ENCODE assay signal across 15 cellular contexts in the genomic region with DNA sequence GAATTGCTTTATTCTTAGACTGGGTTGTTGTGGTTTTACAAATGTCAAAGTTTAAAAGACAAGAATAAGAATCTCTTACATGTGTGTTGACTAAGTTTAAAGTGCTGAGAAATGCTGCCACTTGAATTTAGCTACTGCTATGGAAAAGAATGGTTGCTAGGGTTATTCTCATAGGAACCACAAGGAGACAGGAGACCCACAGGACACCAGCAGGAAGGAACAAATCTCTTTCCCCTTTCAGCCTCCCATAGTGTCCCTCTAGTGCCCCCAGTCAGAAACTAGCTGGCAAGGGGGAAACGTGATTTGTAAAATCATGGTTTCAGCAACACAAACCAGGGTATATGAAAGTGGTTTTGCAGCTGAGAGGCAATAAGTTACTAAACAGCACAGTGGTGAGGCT.
DNase-seq lines count a peak whose midpoint lies in the region; ATAC-seq and TF ChIP-seq lines count a peak whose summit lies in the region.
"Had no signal": no experiment of that assay in that cellular context is flagged by ENCODE, and none has a peak within 500 bp of the region (broad histone marks: within the 10 kb centered on the region; RNA-seq: fewer than 3 reads in every experiment).

No MANE protein-coding gene starts in this region.

- 52 to 59% (median 57%) methylated on average over 1 of the region's 1 CpG for WGBS in ovary, 3 donors

- H3K27me3 ChIP-seq in GM23338 (ENCODE audit: insufficient read depth) (no peaks in the 10 kb centered on the region), fibroblast of lung (ENCODE audit: control insufficient read depth, insufficient read depth, low read length) (no peaks in the 10 kb centered on the region), neural progenitor cell (no peaks in the 10 kb centered on the region), ovary (no peaks in the 10 kb centered on the region)
- H3K27me3 ChIP-seq: tibial artery had no signal

- H3K9me3 ChIP-seq in fibroblast of lung (ENCODE audit: control insufficient read depth, insufficient read depth, low read depth, low read length), result no peaks in the 10 kb centered on the region
- H3K9me3 ChIP-seq in neural progenitor cell (ENCODE audit: low read depth), result no peaks in the 10 kb centered on the region
- no peaks in the 10 kb centered on the region for H3K9me3 ChIP-seq in ovary
- H3K9me3 ChIP-seq: tibial artery had no signal

- H3K4me2 ChIP-seq in GM23338 (no peak overlapping the region), fibroblast of lung (ENCODE audit: extremely low read depth, insufficient read depth, low read length) (no peak overlapping the region), neural progenitor cell (no peak overlapping the region)

- H3K9me2 ChIP-seq in GM23338 (ENCODE audit: insufficient read depth), result no peaks in the 10 kb centered on the region

- H2AFZ ChIP-seq in GM23338 (no peak overlapping the region), fibroblast of lung (ENCODE audit: low read length) (no peak overlapping the region), neural progenitor cell (replicated peaks) (no peak overlapping the region)

- H3K4me1 ChIP-seq in GM23338 (ENCODE audit: insufficient read depth) (no peaks in the 10 kb centered on the region), fibroblast of lung (ENCODE audit: control insufficient read depth, extremely low read depth, insufficient read depth, low read length) (peaks cover 9% of the 10 kb centered on the region), neural progenitor cell (no peaks in the 10 kb centered on the region), ovary (ENCODE audit: insufficient read depth) (no peaks in the 10 kb centered on the region)

- H3K4me3 Mint-ChIP-seq in GM23338 (no peak overlapping the region), neural progenitor cell (no peak overlapping the region)
- H3K4me3 Mint-ChIP-seq: CD4-positive, alpha-beta memory T cell had no signal

- no peaks in the 10 kb centered on the region for H3K79me2 ChIP-seq in GM23338 (replicated peaks; ENCODE audit: insufficient read depth)
- H3K79me2 ChIP-seq in fibroblast of lung (ENCODE audit: control insufficient read depth, insufficient read depth, low read length), result no peaks in the 10 kb centered on the region
- no peaks in the 10 kb centered on the region for H3K79me2 ChIP-seq in neural progenitor cell (ENCODE audit: low read depth)

- H3F3A ChIP-seq in GM23338 (replicated peaks; ENCODE audit: low read depth), result no peaks in the 10 kb centered on the region
- H3F3A ChIP-seq in neural progenitor cell (ENCODE audit: low read depth), result no peaks in the 10 kb centered on the region

- H3K4me1 Mint-ChIP-seq in GM23338 (peaks cover 5% of the 10 kb centered on the region; the same call in 2 of the 3 replicates), neural progenitor cell (peaks cover 8% of the 10 kb centered on the region)

- peak; percentile 46 to 51 for TF ChIP-seq CTCF in GM23338 (conservative IDR thresholded peaks at IDR 0.05; ENCODE audit: low read depth in 2 of 2)
- TF ChIP-seq CTCF in fibroblast of lung (conservative IDR thresholded peaks at IDR 0.05 in 1 of 2, IDR thresholded peaks at IDR 0.05 in 1 of 2; ENCODE audit: low read depth in 1 of 2, low read length in 2 of 2), result peak; percentile 17 to 18
- peak; percentile 36 for TF ChIP-seq CTCF in neural progenitor cell (IDR thresholded peaks at IDR 0.05)
- TF ChIP-seq CTCF in GM13977 (IDR thresholded peaks at IDR 0.05; ENCODE audit: extremely low read depth, insufficient read depth, missing control alignments), result no peak
- no peak for TF ChIP-seq CTCF in ovary (IDR thresholded peaks at IDR 0.05)

- H3K27me3 Mint-ChIP-seq in GM23338 (ENCODE audit: insufficient read depth, low read depth, poor library complexity) (peaks cover 4% of the 10 kb centered on the region), neural progenitor cell (ENCODE audit: insufficient read depth, low read depth) (peaks cover 2% of the 10 kb centered on the region)
- H3K27me3 Mint-ChIP-seq: CD4-positive, alpha-beta memory T cell had no signal

- H3K27ac ChIP-seq in GM23338 (ENCODE audit: low read depth) (no peak overlapping the region), fibroblast of lung (ENCODE audit: insufficient read depth, low read length) (no peak overlapping the region), neural progenitor cell (no peak overlapping the region), ovary (no peak overlapping the region)
- H3K27ac ChIP-seq: tibial artery had no signal

- no peaks in the 10 kb centered on the region for H3K36me3 Mint-ChIP-seq in GM23338 (ENCODE audit: low read depth)
- no peaks in the 10 kb centered on the region for H3K36me3 Mint-ChIP-seq in neural progenitor cell

- no peak overlapping the region for H3K4me3 ChIP-seq in GM23338
- H3K4me3 ChIP-seq in fibroblast of lung (replicated peaks in 1 of 4; ENCODE audit: control extremely low read depth in 1 of 4, insufficient read depth in 1 of 4, low read depth in 3 of 4, low read length in 4 of 4), result no peak overlapping the region
- H3K4me3 ChIP-seq in neural progenitor cell, result no peak overlapping the region
- H3K4me3 ChIP-seq in ovary, result no peak overlapping the region
- H3K4me3 ChIP-seq: tibial artery had no signal

- H4K20me1 ChIP-seq in GM23338 (replicated peaks; ENCODE audit: insufficient read depth) (no peaks in the 10 kb centered on the region), fibroblast of lung (ENCODE audit: control insufficient read depth, extremely low read depth, insufficient read depth, low read length) (no peaks in the 10 kb centered on the region), neural progenitor cell (ENCODE audit: low read depth) (no peaks in the 10 kb centered on the region)

- H3K36me3 ChIP-seq in GM23338 (ENCODE audit: insufficient read depth), result no peaks in the 10 kb centered on the region
- H3K36me3 ChIP-seq in fibroblast of lung (ENCODE audit: control insufficient read depth, insufficient read depth, low read length), result no peaks in the 10 kb centered on the region
- H3K36me3 ChIP-seq in neural progenitor cell, result no peaks in the 10 kb centered on the region
- no peaks in the 10 kb centered on the region for H3K36me3 ChIP-seq in ovary
- H3K36me3 ChIP-seq: tibial artery had no signal

- no peak overlapping the region for H3K9ac ChIP-seq in fibroblast of lung (ENCODE audit: insufficient read depth, low read length)
- no peak overlapping the region for H3K9ac ChIP-seq in neural progenitor cell

- H3K9me3 Mint-ChIP-seq in GM23338 (no peaks in the 10 kb centered on the region), neural progenitor cell (no peaks in the 10 kb centered on the region)
- H3K9me3 Mint-ChIP-seq: CD4-positive, alpha-beta memory T cell had no signal

- no peak for TF ChIP-seq POLR2A in ovary (IDR thresholded peaks at IDR 0.05)

- ATAC-seq in GM23338 (peak; percentile 84), HG03108 (IDR thresholded peaks at IDR 0.05; ENCODE audit: unreplicated experiment) (no peak)

- H3K27ac Mint-ChIP-seq in GM23338, result no peak overlapping the region
- H3K27ac Mint-ChIP-seq in neural progenitor cell, result peak overlapping the region; percentile 72

- in situ Hi-C loops in SK-MEL-5 (cut with HindIII; ENCODE audit: low pct_unique_long_range_greater_than_20kb, low sequenced_read_pairs) (no loop called here), GM13977 (cut with MboI; ENCODE audit: low pct_unique_long_range_greater_than_20kb, low sequenced_read_pairs, unreplicated experiment) (no loop called here)

- intact Hi-C loops in ovary (cut with DNase I), result no loop called here

- TF ChIP-seq EP300 in ovary (IDR thresholded peaks at IDR 0.05), result no peak

- DNase-seq in GM23338 (ENCODE audit: low spot score) (peak; percentile 56), SK-MEL-5 (ENCODE audit: low read depth, low spot score) (peak; percentile 70), fibroblast of lung (ENCODE audit: low read depth in 2 of 2) (peak in 1 of 2 donors; percentile 23), neural progenitor cell (ENCODE audit: low spot score) (peak; percentile 31), GM13977 (ENCODE audit: low spot score) (no peak), NCI-H187 treated with DMSO at 0.1 percent for 48 hours (lab: John Stamatoyannopoulos, UW) (no peak), ovary (no peak)
- DNase-seq: activated CD4-positive, alpha-beta T cell treated with anti-CD3 and anti-CD28 coated beads for 1 hour; activated CD8-positive, alpha-beta memory T cell treated with anti-CD3 and anti-CD28 coated beads, Interleukin-2, amount 50 U/mL, for 48 hours; CD4-positive, alpha-beta memory T cell; effector CD4-positive, alpha-beta T cell; NCI-H1105; stimulated activated CD4-positive, alpha-beta T cell treated with anti-CD3 and anti-CD28 coated beads, Interleukin-4, amount 100 ng/mL, for 24 hours; tibial artery had no signal

TF ChIP-seq in GM23338, 12 proteins besides CTCF, POLR2A, EP300 and RAD21 (continues in another document):
- TF ChIP-seq ZNF331 (CRISPR knock-in tag; IDR thresholded peaks at IDR 0.05; ENCODE audit: low read depth) (no peak), CREB1 (CRISPR knock-in tag; IDR thresholded peaks at IDR 0.05; ENCODE audit: low read depth) (no peak), POLR2AphosphoS5 (IDR thresholded peaks at IDR 0.05; ENCODE audit: low read depth) (no peak), NANOG (IDR thresholded peaks at IDR 0.05; ENCODE audit: borderline replicate concordance) (no peak), STAT1 (IDR thresholded peaks at IDR 0.05; ENCODE audit: unreplicated experiment) (no peak), EZH2 (IDR thresholded peaks at IDR 0.05; ENCODE audit: low read depth, unreplicated experiment) (no peak)
- TF ChIP-seq, protein P1, sequence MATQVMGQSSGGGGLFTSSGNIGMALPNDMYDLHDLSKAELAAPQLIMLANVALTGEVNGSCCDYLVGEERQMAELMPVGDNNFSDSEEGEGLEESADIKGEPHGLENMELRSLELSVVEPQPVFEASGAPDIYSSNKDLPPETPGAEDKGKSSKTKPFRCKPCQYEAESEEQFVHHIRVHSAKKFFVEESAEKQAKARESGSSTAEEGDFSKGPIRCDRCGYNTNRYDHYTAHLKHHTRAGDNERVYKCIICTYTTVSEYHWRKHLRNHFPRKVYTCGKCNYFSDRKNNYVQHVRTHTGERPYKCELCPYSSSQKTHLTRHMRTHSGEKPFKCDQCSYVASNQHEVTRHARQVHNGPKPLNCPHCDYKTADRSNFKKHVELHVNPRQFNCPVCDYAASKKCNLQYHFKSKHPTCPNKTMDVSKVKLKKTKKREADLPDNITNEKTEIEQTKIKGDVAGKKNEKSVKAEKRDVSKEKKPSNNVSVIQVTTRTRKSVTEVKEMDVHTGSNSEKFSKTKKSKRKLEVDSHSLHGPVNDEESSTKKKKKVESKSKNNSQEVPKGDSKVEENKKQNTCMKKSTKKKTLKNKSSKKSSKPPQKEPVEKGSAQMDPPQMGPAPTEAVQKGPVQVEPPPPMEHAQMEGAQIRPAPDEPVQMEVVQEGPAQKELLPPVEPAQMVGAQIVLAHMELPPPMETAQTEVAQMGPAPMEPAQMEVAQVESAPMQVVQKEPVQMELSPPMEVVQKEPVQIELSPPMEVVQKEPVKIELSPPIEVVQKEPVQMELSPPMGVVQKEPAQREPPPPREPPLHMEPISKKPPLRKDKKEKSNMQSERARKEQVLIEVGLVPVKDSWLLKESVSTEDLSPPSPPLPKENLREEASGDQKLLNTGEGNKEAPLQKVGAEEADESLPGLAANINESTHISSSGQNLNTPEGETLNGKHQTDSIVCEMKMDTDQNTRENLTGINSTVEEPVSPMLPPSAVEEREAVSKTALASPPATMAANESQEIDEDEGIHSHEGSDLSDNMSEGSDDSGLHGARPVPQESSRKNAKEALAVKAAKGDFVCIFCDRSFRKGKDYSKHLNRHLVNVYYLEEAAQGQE (IDR thresholded peaks at IDR 0.05; ENCODE audit: unreplicated experiment), result no peak

Comparison
In these comparisons a context has a peak if more than half of its experiments do, and no peak if none do; other contexts are left out.
1. DNase-seq: peak in GM23338 (single experiment), SK-MEL-5 (single experiment) and neural progenitor cell (single experiment); none in GM13977 (single experiment), NCI-H187 treated with DMSO at 0.1 percent for 48 hours (single experiment) and ovary (0 of 5).
2. CTCF ChIP-seq: peak in GM23338 (2 of 2), fibroblast of lung (2 of 2) and neural progenitor cell (single experiment); none in GM13977 (single experiment) and ovary (0 of 3).